ENCODE assay signal across 15 cellular contexts in genomic region chr12:1922075-1922709, GRCh38. TPM values are rescaled to one million over a fixed set of nuclear protein-coding genes. Genes with fewer than 3 reads are reported as not detected.
A peak's percentile ranks its signal among the peaks of the same experiment; 100 is the strongest.
DNase-seq lines count a peak whose midpoint lies in the region; ATAC-seq and TF ChIP-seq lines count a peak whose summit lies in the region.
"Had no signal": no experiment of that assay in that cellular context is flagged by ENCODE, and none has a peak within 500 bp of the region (broad histone marks: within the 10 kb centered on the region; RNA-seq: fewer than 3 reads in every experiment).

No MANE protein-coding gene starts in this region.

- TF ChIP-seq CTCF in hepatocyte (IDR thresholded peaks at IDR 0.05; ENCODE audit: poor library complexity) (no peak), testis (IDR thresholded peaks at IDR 0.05) (peak in 1 of 3 experiments; percentile 19)

- H3K27ac ChIP-seq in hepatocyte = no peak overlapping the region
- H3K27ac ChIP-seq in testis = no peak overlapping the region
- H3K27ac ChIP-seq: RWPE1 had no signal

- H3K9me3 ChIP-seq in hepatocyte (ENCODE audit: low read depth) (no peaks in the 10 kb centered on the region), testis (no peaks in the 10 kb centered on the region)

- peaks cover 10% of the 10 kb centered on the region for H3K4me1 Mint-ChIP-seq in activated T-cell treated with anti-CD3 and anti-CD28 coated beads, Interleukin-2, amount 50 U/mL, for 4 hours (ENCODE audit: low read depth)

- H3K27me3 Mint-ChIP-seq in activated T-cell treated with anti-CD3 and anti-CD28 coated beads, Interleukin-2, amount 50 U/mL, for 4 hours (ENCODE audit: low read depth) = peaks cover 8% of the 10 kb centered on the region
- H3K27me3 Mint-ChIP-seq: stimulated activated naive CD8-positive, alpha-beta T cell treated with anti-CD3 and anti-CD28 coated beads, Interleukin-15, Interleukin-2, amounts not matched to agents 100 ng/mL and 50 ng/mL, for 24 hours had no signal

- no peak overlapping the region for H2AFZ ChIP-seq in hepatocyte

- no peak for ATAC-seq in activated T-cell treated with anti-CD3 and anti-CD28 coated beads, Interleukin-2, amount 50 U/mL, for 4 hours
- ATAC-seq in GM18873 (IDR thresholded peaks at IDR 0.05; ENCODE audit: low FRiP score, unreplicated experiment) = no peak
- ATAC-seq: T-helper 17 cell had no signal

- no peak overlapping the region for H3K4me3 ChIP-seq in hepatocyte
- H3K4me3 ChIP-seq in testis = peak overlapping the region; percentile 15 to 44

- 91% methylated on average over 28 of the region's 40 CpGs for WGBS in hepatocyte (ENCODE audit: low lambda C conversion rate, missing lambda C conversion rate)
- 47 to 61% methylated on average over 31 to 40 of the region's 40 CpGs for WGBS in testis, 2 donors

- no peak overlapping the region for H3K4me3 Mint-ChIP-seq in activated T-cell treated with anti-CD3 and anti-CD28 coated beads, Interleukin-2, amount 50 U/mL, for 4 hours
- H3K4me3 Mint-ChIP-seq: activated CD4-positive, alpha-beta T cell treated with anti-CD3 and anti-CD28 coated beads, Interleukin-2, amount 10 ng/mL, durations not matched to agents 24 days and 14 days; stimulated activated naive CD8-positive, alpha-beta T cell treated with anti-CD3 and anti-CD28 coated beads, Interleukin-15, Interleukin-2, amounts not matched to agents 100 ng/mL and 50 ng/mL, for 24 hours had no signal

- H3K79me2 ChIP-seq in hepatocyte = no peaks in the 10 kb centered on the region

- H3K4me1 ChIP-seq in hepatocyte (ENCODE audit: insufficient read depth) = peaks cover 15% of the 10 kb centered on the region
- H3K4me1 ChIP-seq in testis = peaks cover 15% of the 10 kb centered on the region

- no peak overlapping the region for H3K4me2 ChIP-seq in hepatocyte

- intact Hi-C loops in testis (cut with DNase I; ENCODE audit: low total_unique reads) = no loop called here

- no peaks in the 10 kb centered on the region for H3K36me3 Mint-ChIP-seq in activated T-cell treated with anti-CD3 and anti-CD28 coated beads, Interleukin-2, amount 50 U/mL, for 4 hours (ENCODE audit: insufficient read depth)

- H3K9me3 Mint-ChIP-seq in activated T-cell treated with anti-CD3 and anti-CD28 coated beads, Interleukin-2, amount 50 U/mL, for 4 hours = no peaks in the 10 kb centered on the region
- H3K9me3 Mint-ChIP-seq: activated CD4-positive, alpha-beta T cell treated with anti-CD3 and anti-CD28 coated beads, Interleukin-2, amount 10 ng/mL, durations not matched to agents 24 days and 14 days; stimulated activated naive CD8-positive, alpha-beta T cell treated with anti-CD3 and anti-CD28 coated beads, Interleukin-15, Interleukin-2, amounts not matched to agents 100 ng/mL and 50 ng/mL, for 24 hours had no signal

- no peaks in the 10 kb centered on the region for H3K27me3 ChIP-seq in hepatocyte
- H3K27me3 ChIP-seq in testis = no peaks in the 10 kb centered on the region

- H3K9me2 ChIP-seq in hepatocyte (replicated peaks; ENCODE audit: insufficient read depth) = no peaks in the 10 kb centered on the region

- no peaks in the 10 kb centered on the region for H4K20me1 ChIP-seq in hepatocyte (ENCODE audit: insufficient read depth, poor library complexity, severe bottlenecking)

- H3K36me3 ChIP-seq in hepatocyte (replicated peaks; ENCODE audit: insufficient read depth, low read depth) (no peaks in the 10 kb centered on the region), testis (ENCODE audit: low read depth, missing control alignments) (no peaks in the 10 kb centered on the region)

- no peak for TF ChIP-seq POLR2A in testis (IDR thresholded peaks at IDR 0.05)

- DNase-seq in activated T-cell treated with anti-CD3 and anti-CD28 coated beads, Interleukin-2, amount 50 U/mL, for 48 hours = peak; percentile 14 to 15
- DNase-seq in activated T-cell treated with anti-CD3 and anti-CD28 coated beads, Interleukin-2, amount 50 U/mL, for 4 hours = no peak
- DNase-seq in HT1080 (ENCODE audit: low read depth) = peak; percentile 55
- DNase-seq in hepatocyte (ENCODE audit: low spot score) = peak; percentile 10
- peak; percentile 82 for DNase-seq in testis
- no peak for DNase-seq in NCI-H510A (lab: John Stamatoyannopoulos, UW)
- DNase-seq in HUDEP-2 (lab: John Stamatoyannopoulos, UW; ENCODE audit: unreplicated experiment in 76 of 76) = no peak
- DNase-seq: activated CD4-positive, alpha-beta T cell treated with anti-CD3 and anti-CD28 coated beads, Interleukin-2, amount 10 ng/mL, durations not matched to agents 24 days and 14 days; activated gamma-delta T cell treated with Interleukin-2 at 50 U/mL for 16 hours; NCI-H82 had no signal

RNA-seq across cellular contexts. Expression of gene CACNA2D4, which starts 3.7 kb away (rescaled TPM):
- 1 to 10 TPM; 3.4 to 7.1 (median 3.5) TPM for total RNA-seq in activated T-cell treated with anti-CD3 and anti-CD28 coated beads, Interleukin-2, amount 50 U/mL, for 4 hours
- total RNA-seq in HT1080 (2014; rRNA removed; shearing (Covaris generic)) = 35.2 and 44.0 TPM in 2 replicates
- 86.4 and 89.0 TPM in 2 replicates for polyA plus RNA-seq in HT1080 (2015; cell fraction: cytosol; rRNA removed)
- 222 and 247 TPM in 2 replicates for polyA plus RNA-seq in HT1080 (2015; cell fraction: nucleus; rRNA removed)
- total RNA-seq in hepatocyte (1.3 and 4.7 TPM in 2 replicates), testis (10 to 100 TPM; 15.8 to 18.3 TPM)
- polyA plus RNA-seq in hepatocyte (2.1 and 5.7 TPM in 2 replicates), testis (ENCODE audit: insufficient read depth, low read depth, low replicate concordance) (10.8 TPM)
- polyA plus RNA-seq: neural cell had no signal

Comparison
In these comparisons a context has a peak if more than half of its experiments do, and no peak if none do; other contexts are left out.
1. DNase-seq: peak in activated T-cell treated with anti-CD3 and anti-CD28 coated beads, Interleukin-2, amount 50 U/mL, for 48 hours (2 of 2), HT1080 (single experiment), hepatocyte (single experiment) and testis (single experiment); none in activated T-cell treated with anti-CD3 and anti-CD28 coated beads, Interleukin-2, amount 50 U/mL, for 4 hours (single experiment), NCI-H510A (single experiment) and HUDEP-2 (0 of 76).